Comparison of ENCODE assay signal across 9 cellular contexts in the genomic region with DNA sequence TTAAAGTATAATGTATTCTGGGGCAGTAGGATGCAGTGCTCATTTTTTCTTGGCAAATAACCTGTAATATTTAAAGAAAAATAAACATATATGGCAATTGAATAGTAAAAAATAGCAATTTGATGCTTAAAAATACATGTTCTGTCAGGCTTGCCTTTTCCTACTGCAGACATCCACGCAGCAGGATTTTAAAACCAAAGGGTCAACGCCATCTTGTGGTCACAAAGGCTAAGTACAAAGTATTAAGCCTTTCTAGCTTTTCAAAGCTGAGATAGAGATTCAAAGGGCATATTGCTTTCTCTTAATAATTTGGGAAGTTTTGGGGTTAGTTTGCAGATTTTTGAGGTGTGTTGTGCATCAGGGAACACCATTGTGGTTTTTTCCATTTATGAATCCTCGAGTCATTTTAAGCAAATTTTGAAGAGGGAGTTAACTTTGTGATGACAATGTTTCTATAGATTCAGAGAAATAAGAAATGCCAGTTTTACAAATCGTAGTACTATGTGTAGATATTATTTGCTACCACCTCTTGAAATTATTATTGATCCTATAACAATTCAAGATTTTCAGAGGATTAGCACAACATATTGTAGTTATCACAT. TPM values are rescaled to one million over a fixed set of nuclear protein-coding genes. Genes with fewer than 3 reads are reported as not detected.
DNase-seq lines count a peak whose midpoint lies in the region; ATAC-seq and TF ChIP-seq lines count a peak whose summit lies in the region.
"Had no signal": no experiment of that assay in that cellular context is flagged by ENCODE, and none has a peak within 500 bp of the region (broad histone marks: within the 10 kb centered on the region; RNA-seq: fewer than 3 reads in every experiment).

No MANE protein-coding gene starts in this region.

- ATAC-seq in activated naive CD8-positive, alpha-beta T cell treated with anti-CD3 and anti-CD28 coated beads, Interleukin-2, amount 10 ng/mL, durations not matched to agents 7 days and 5 days (ENCODE audit: low read depth): peak; percentile 56
- no peak for ATAC-seq in activated naive CD8-positive, alpha-beta T cell treated with anti-CD3 and anti-CD28 coated beads, Interleukin-2, amount 50 U/mL, for 24 hours
- ATAC-seq in GM21786 (IDR thresholded peaks at IDR 0.05; ENCODE audit: unreplicated experiment): peak; percentile 81

- in situ Hi-C loops in KBM-7 (cut with MboI; ENCODE audit: low pct_unique_long_range_greater_than_20kb, low sequenced_read_pairs): no loop called here

- TF ChIP-seq CTCF in RWPE1 (conservative IDR thresholded peaks at IDR 0.05; ENCODE audit: low read depth): peak; percentile 79
- TF ChIP-seq CTCF in neural crest cell (conservative IDR thresholded peaks at IDR 0.05): peak; percentile 76

- CTCF ChIA-PET in RWPE1 (lab: Yijun Ruan, JAX): interaction anchor here (0.6 to 1.2 kb wide), 7 partner anchors 12 to 1663 kb away, joined by 3 to 4 read pairs (median 3); no protein-coding TSS in a partner anchor

- H3K27me3 Mint-ChIP-seq in activated naive CD8-positive, alpha-beta T cell treated with anti-CD3 and anti-CD28 coated beads, Interleukin-2, amount 10 ng/mL, durations not matched to agents 7 days and 5 days: peaks cover 6% of the 10 kb centered on the region
- H3K27me3 Mint-ChIP-seq in activated naive CD8-positive, alpha-beta T cell treated with anti-CD3 and anti-CD28 coated beads, Interleukin-2, amount 50 U/mL, for 24 hours: no peaks in the 10 kb centered on the region
- no peaks in the 10 kb centered on the region for H3K27me3 Mint-ChIP-seq in neural crest cell (ENCODE audit: low read depth)

- no peaks in the 10 kb centered on the region for H3K9me3 Mint-ChIP-seq in activated naive CD8-positive, alpha-beta T cell treated with anti-CD3 and anti-CD28 coated beads, Interleukin-2, amount 10 ng/mL, durations not matched to agents 7 days and 5 days
- no peaks in the 10 kb centered on the region for H3K9me3 Mint-ChIP-seq in activated naive CD8-positive, alpha-beta T cell treated with anti-CD3 and anti-CD28 coated beads, Interleukin-2, amount 50 U/mL, for 24 hours
- H3K9me3 Mint-ChIP-seq in neural crest cell: no peaks in the 10 kb centered on the region

- no peaks in the 10 kb centered on the region for H3K4me1 Mint-ChIP-seq in activated naive CD8-positive, alpha-beta T cell treated with anti-CD3 and anti-CD28 coated beads, Interleukin-2, amount 10 ng/mL, durations not matched to agents 7 days and 5 days
- H3K4me1 Mint-ChIP-seq in activated naive CD8-positive, alpha-beta T cell treated with anti-CD3 and anti-CD28 coated beads, Interleukin-2, amount 50 U/mL, for 24 hours: no peaks in the 10 kb centered on the region
- peaks cover 6% of the 10 kb centered on the region for H3K4me1 Mint-ChIP-seq in neural crest cell

- H3K4me3 Mint-ChIP-seq in activated naive CD8-positive, alpha-beta T cell treated with anti-CD3 and anti-CD28 coated beads, Interleukin-2, amount 10 ng/mL, durations not matched to agents 7 days and 5 days: no peak overlapping the region
- H3K4me3 Mint-ChIP-seq in activated naive CD8-positive, alpha-beta T cell treated with anti-CD3 and anti-CD28 coated beads, Interleukin-2, amount 50 U/mL, for 24 hours: no peak overlapping the region
- no peak overlapping the region for H3K4me3 Mint-ChIP-seq in neural crest cell

- H3K27ac ChIP-seq in RWPE1: no peak overlapping the region

- H3K27ac Mint-ChIP-seq in activated naive CD8-positive, alpha-beta T cell treated with anti-CD3 and anti-CD28 coated beads, Interleukin-2, amount 10 ng/mL, durations not matched to agents 7 days and 5 days: no peak overlapping the region
- no peak overlapping the region for H3K27ac Mint-ChIP-seq in activated naive CD8-positive, alpha-beta T cell treated with anti-CD3 and anti-CD28 coated beads, Interleukin-2, amount 50 U/mL, for 24 hours
- no peak overlapping the region for H3K27ac Mint-ChIP-seq in neural crest cell (ENCODE audit: unreplicated experiment)

- no peak for DNase-seq in activated naive CD8-positive, alpha-beta T cell treated with anti-CD3 and anti-CD28 coated beads, Interleukin-2, amount 10 ng/mL, durations not matched to agents 7 days and 5 days
- DNase-seq in activated naive CD8-positive, alpha-beta T cell treated with anti-CD3 and anti-CD28 coated beads, Interleukin-2, amount 50 U/mL, for 24 hours: no peak
- DNase-seq in KBM-7 (peak; percentile 43), RWPE1 (ENCODE audit: low spot score) (peak; percentile 26), erythroblast (lab: John Stamatoyannopoulos, UW) (peak; percentile 35 to 59), neural crest cell (ENCODE audit: low read depth, low spot score) (peak; percentile 14), activated gamma-delta T cell treated with Interleukin-2 at 50 U/mL for 16 hours (no peak)

- no peaks in the 10 kb centered on the region for H3K36me3 Mint-ChIP-seq in activated naive CD8-positive, alpha-beta T cell treated with anti-CD3 and anti-CD28 coated beads, Interleukin-2, amount 10 ng/mL, durations not matched to agents 7 days and 5 days
- H3K36me3 Mint-ChIP-seq in activated naive CD8-positive, alpha-beta T cell treated with anti-CD3 and anti-CD28 coated beads, Interleukin-2, amount 50 U/mL, for 24 hours (ENCODE audit: low read depth): no peaks in the 10 kb centered on the region
- no peaks in the 10 kb centered on the region for H3K36me3 Mint-ChIP-seq in neural crest cell (ENCODE audit: low read depth)

- POLR2A ChIA-PET in activated naive CD8-positive, alpha-beta T cell treated with anti-CD3 and anti-CD28 coated beads, Interleukin-2, amount 10 ng/mL, durations not matched to agents 7 days and 5 days (lab: Charles Lee): no interaction called here
- POLR2A ChIA-PET in RWPE1 (lab: Yijun Ruan, JAX; ENCODE audit: low non-redundant PET): no interaction called here

- no peak for TF ChIP-seq POLR2A in erythroblast (IDR thresholded peaks at IDR 0.05; ENCODE audit: low read length)

RNA-seq across cellular contexts. Expression of a gene that starts 4.7 kb away (rescaled TPM):
- total RNA-seq in activated naive CD8-positive, alpha-beta T cell treated with anti-CD3 and anti-CD28 coated beads, Interleukin-2, amount 10 ng/mL, durations not matched to agents 7 days and 5 days: not detected
- not detected in 2 replicates for total RNA-seq in neural crest cell
- total RNA-seq: urinary bladder had no signal

RNA-seq across cellular contexts. Expression of a gene that starts 45.1 kb away (rescaled TPM):
- total RNA-seq in activated naive CD8-positive, alpha-beta T cell treated with anti-CD3 and anti-CD28 coated beads, Interleukin-2, amount 10 ng/mL, durations not matched to agents 7 days and 5 days: not detected
- not detected in 2 replicates for total RNA-seq in neural crest cell

Comparison
In these comparisons a context has a peak if more than half of its experiments do, and no peak if none do; other contexts are left out.
1. DNase-seq: peak in KBM-7 (single experiment), RWPE1 (single experiment), erythroblast (2 of 2) and neural crest cell (single experiment); none in activated naive CD8-positive, alpha-beta T cell treated with anti-CD3 and anti-CD28 coated beads, Interleukin-2, amount 10 ng/mL, durations not matched to agents 7 days and 5 days (single experiment), activated naive CD8-positive, alpha-beta T cell treated with anti-CD3 and anti-CD28 coated beads, Interleukin-2, amount 50 U/mL, for 24 hours (single experiment) and activated gamma-delta T cell treated with Interleukin-2 at 50 U/mL for 16 hours (single experiment).